In the genomic region with DNA sequence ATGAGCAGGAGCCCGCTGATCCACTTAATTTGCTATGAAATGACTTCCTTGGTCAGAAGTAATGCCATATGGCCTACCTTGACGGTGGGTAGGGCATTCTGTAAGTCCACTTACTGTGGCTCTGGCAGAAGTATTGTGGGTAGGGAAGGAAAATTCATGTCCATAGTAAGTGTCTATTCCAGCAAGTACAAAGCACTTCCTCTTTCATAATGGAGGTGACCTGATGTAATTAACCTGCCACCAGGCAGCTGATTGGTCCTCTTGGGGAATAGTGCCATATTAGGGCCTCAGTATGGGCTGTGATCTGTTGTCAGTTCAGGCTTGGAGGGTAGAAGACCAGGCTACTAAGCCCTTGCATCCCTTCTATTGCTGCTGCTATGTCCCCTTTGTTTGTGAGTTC, we compare ENCODE assay signal across 18 cellular contexts.
DNase-seq lines count a peak whose midpoint lies in the region; ATAC-seq and TF ChIP-seq lines count a peak whose summit lies in the region.
"Had no signal": no experiment of that assay in that cellular context is flagged by ENCODE, and none has a peak within 500 bp of the region (broad histone marks: within the 10 kb centered on the region; RNA-seq: fewer than 3 reads in every experiment).

No MANE protein-coding gene starts in this region.

- no TSS peak for BruUV-seq in MCF 10A (replicated peaks; lab: Mats Ljungman, UMichigan)

- no peak for TF ChIP-seq CTCF in nephron progenitor cell (IDR thresholded peaks at IDR 0.05)
- no peak for TF ChIP-seq CTCF in MCF 10A (IDR thresholded peaks at IDR 0.05; ENCODE audit: unreplicated experiment)

- H3K4me3 Mint-ChIP-seq in nephron progenitor cell (no peak overlapping the region), MCF 10A (ENCODE audit: unreplicated experiment) (no peak overlapping the region)
- H3K4me3 Mint-ChIP-seq: CD4-positive, CD25-positive, alpha-beta regulatory T cell; HFFc6 had no signal

- peak overlapping the region; percentile 29 for H3K27ac Mint-ChIP-seq in nephron progenitor cell
- no peak overlapping the region for H3K27ac Mint-ChIP-seq in MCF 10A (ENCODE audit: low read depth, unreplicated experiment)
- H3K27ac Mint-ChIP-seq: CD4-positive, CD25-positive, alpha-beta regulatory T cell; HFFc6 had no signal

- DNase-seq in NOMO-1 treated with DMSO at 0.1 percent for 48 hours (lab: John Stamatoyannopoulos, UW; ENCODE audit: unreplicated experiment), result peak; percentile 25
- no peak for DNase-seq in NOMO-1 treated with dmso at 0.1 percent for 144 hours (lab: John Stamatoyannopoulos, UW; ENCODE audit: unreplicated experiment)
- DNase-seq in MV-4-11 (lab: John Stamatoyannopoulos, UW), result peak; percentile 27
- DNase-seq in RPMI8226, result peak; percentile 48
- DNase-seq in nephron progenitor cell, result no peak
- no peak for DNase-seq in MCF 10A (ENCODE audit: unreplicated experiment)
- DNase-seq: AML-193; Calu3; CD4-positive, CD25-positive, alpha-beta regulatory T cell; HFFc6; KG1; MG63; NCI-H1417 treated with DMSO at 0.1 percent for 48 hours; NCI-H2107; NCI-H345; NCI-H774; T-helper 1 cell had no signal

- H3K9me3 Mint-ChIP-seq in nephron progenitor cell, result no peaks in the 10 kb centered on the region
- H3K9me3 Mint-ChIP-seq in MCF 10A (ENCODE audit: unreplicated experiment), result no peaks in the 10 kb centered on the region
- H3K9me3 Mint-ChIP-seq: CD4-positive, CD25-positive, alpha-beta regulatory T cell; HFFc6 had no signal

- CTCF ChIA-PET in MCF 10A (lab: Yijun Ruan, JAX), result interaction anchor here (0.6 to 0.9 kb wide), 2 partner anchors 10 to 102 kb away, joined by 3 to 4 read pairs; no protein-coding TSS in a partner anchor

- peaks cover 3% of the 10 kb centered on the region for H3K27me3 Mint-ChIP-seq in nephron progenitor cell (ENCODE audit: low read depth, poor library complexity)
- no peaks in the 10 kb centered on the region for H3K27me3 Mint-ChIP-seq in MCF 10A (ENCODE audit: insufficient read depth, unreplicated experiment)

- no peaks in the 10 kb centered on the region for H3K36me3 Mint-ChIP-seq in nephron progenitor cell (ENCODE audit: low read depth)
- H3K36me3 Mint-ChIP-seq in MCF 10A (ENCODE audit: insufficient read depth, unreplicated experiment), result no peaks in the 10 kb centered on the region

- no peak for ATAC-seq in HG02973 (IDR thresholded peaks at IDR 0.05; ENCODE audit: unreplicated experiment)

- intact Hi-C loops in MCF 10A (cut with micrococcal nuclease), result no loop called here

- H3K4me1 Mint-ChIP-seq in nephron progenitor cell (peaks cover 5% of the 10 kb centered on the region), MCF 10A (ENCODE audit: insufficient read depth, unreplicated experiment) (no peaks in the 10 kb centered on the region)
- H3K4me1 Mint-ChIP-seq: CD4-positive, CD25-positive, alpha-beta regulatory T cell had no signal

- POLR2A ChIA-PET in MCF 10A (lab: Yijun Ruan, JAX), result interaction anchor here (1.2 kb wide), 1 partner anchor 9 kb away, joined by 3 read pairs; no protein-coding TSS in a partner anchor

Comparison
In these comparisons a context has a peak if more than half of its experiments do, and no peak if none do; other contexts are left out.
1. DNase-seq: peak in NOMO-1 treated with DMSO at 0.1 percent for 48 hours (single experiment), MV-4-11 (single experiment) and RPMI8226 (single experiment); none in NOMO-1 treated with dmso at 0.1 percent for 144 hours (single experiment), nephron progenitor cell (single experiment) and MCF 10A (single experiment).